Comparison of ENCODE assay signal across 10 cellular contexts in the genomic region with DNA sequence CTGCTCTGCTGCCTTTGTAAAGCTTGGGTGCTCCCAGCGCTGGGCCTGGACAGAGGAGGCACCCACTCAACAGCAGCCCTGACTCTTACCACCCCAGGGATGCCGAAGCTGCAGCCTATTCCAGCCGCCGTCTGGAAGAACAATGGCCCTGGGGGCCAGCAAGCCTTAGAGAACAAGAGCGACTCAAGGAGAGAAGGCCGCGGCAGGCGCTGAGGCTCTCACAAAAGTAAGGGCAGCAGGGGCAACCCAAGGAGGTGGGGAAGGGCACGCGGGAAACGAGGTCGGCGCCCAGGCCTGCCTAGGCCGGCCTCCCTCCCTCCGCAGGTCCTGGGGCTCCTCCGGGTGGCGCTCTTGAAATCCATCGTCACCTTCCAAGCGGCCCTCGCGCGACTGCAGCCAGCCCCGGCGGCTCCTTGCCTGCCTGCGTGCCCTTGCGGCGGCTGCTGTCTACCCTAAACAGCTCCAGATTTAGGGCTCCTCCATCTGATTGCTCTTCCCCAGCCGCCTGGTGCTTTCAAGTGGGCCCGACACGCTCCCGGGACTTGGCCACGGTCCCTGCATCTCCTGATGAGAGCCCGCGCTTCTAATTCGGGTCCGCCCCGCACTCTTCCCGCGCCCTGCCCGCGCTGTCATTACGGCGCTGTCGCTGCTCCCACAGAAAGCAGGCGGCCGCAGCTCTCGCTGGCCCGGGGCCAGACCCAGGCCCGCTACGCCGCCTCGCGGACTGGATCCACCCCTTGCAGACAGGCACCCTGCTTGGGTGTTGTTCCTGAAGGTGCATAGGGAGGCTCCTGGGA.
A peak's percentile ranks its signal among the peaks of the same experiment; 100 is the strongest.
DNase-seq lines count a peak whose midpoint lies in the region; ATAC-seq, FAIRE-seq and TF ChIP-seq lines count a peak whose summit lies in the region.
"Had no signal": no experiment of that assay in that cellular context is flagged by ENCODE, and none has a peak within 500 bp of the region (broad histone marks: within the 10 kb centered on the region; RNA-seq: fewer than 3 reads in every experiment).

No MANE protein-coding gene starts in this region.

- H3K4me3 ChIP-seq in HFF-Myc (replicated peaks; ENCODE audit: low read depth, low read length): peak overlapping the region; percentile 16
- H3K4me3 ChIP-seq in cardiac fibroblast (replicated peaks in 1 of 2; ENCODE audit: low read depth in 2 of 2, low read length in 2 of 2): peak overlapping the region; percentile 36 to 37
- H3K4me3 ChIP-seq in small intestine (ENCODE audit: low read depth in 1 of 2, low read length in 2 of 2): peak overlapping the region in 1 of 2 donors; percentile 14

- 31 to 53% (median 43%) methylated on average over 35 to 53 of the region's 53 CpGs for WGBS in small intestine, 3 donors

- no peak overlapping the region for H3K27ac ChIP-seq in small intestine (ENCODE audit: low read depth in 1 of 2, low read length in 1 of 2)

- H3K9me3 ChIP-seq in small intestine (ENCODE audit: control insufficient read depth, low read depth): no peaks in the 10 kb centered on the region

- FAIRE-seq in small intestine (lab: Jason Lieb, UNC): no peak
- FAIRE-seq: GM18507 had no signal

- TF ChIP-seq CTCF in HFF-Myc (IDR thresholded peaks at IDR 0.05; ENCODE audit: low read depth, low read length, missing control alignments): peak; percentile 17
- no peak for TF ChIP-seq CTCF in cardiac fibroblast (IDR thresholded peaks at IDR 0.05; ENCODE audit: low read depth, low read length)

- ATAC-seq in HG03108 (IDR thresholded peaks at IDR 0.05; ENCODE audit: unreplicated experiment) (no peak), HG03354 (IDR thresholded peaks at IDR 0.05; ENCODE audit: poor library complexity, severe bottlenecking, unreplicated experiment) (no peak), GM18909 (IDR thresholded peaks at IDR 0.05; ENCODE audit: poor library complexity, unreplicated experiment) (no peak)

- no peaks in the 10 kb centered on the region for H3K4me1 ChIP-seq in small intestine (ENCODE audit: control insufficient read depth in 2 of 2, insufficient read depth in 1 of 2, low read depth in 1 of 2, low read length in 1 of 2)

- DNase-seq in HFF-Myc (ENCODE audit: extremely low read depth, low read depth) (no peak), cardiac fibroblast (ENCODE audit: low read depth in 2 of 2) (peak; percentile 30 to 44), iPS-NIHi7 (ENCODE audit: extremely low spot score) (peak; percentile 86), small intestine (peak; percentile 51)
- DNase-seq in activated CD8-positive, alpha-beta memory T cell treated with anti-CD3 and anti-CD28 coated beads for 24 hours: no peak
- DNase-seq: naive B cell had no signal

- H3K27me3 ChIP-seq in small intestine (ENCODE audit: control insufficient read depth in 2 of 2, insufficient read depth in 2 of 2, low read length in 2 of 2): no peaks in the 10 kb centered on the region

- H3K36me3 ChIP-seq in small intestine (ENCODE audit: control insufficient read depth in 2 of 2, insufficient read depth in 2 of 2, low read length in 2 of 2): peaks cover 0 to 5% of the 10 kb centered on the region in 2 donors

Comparison
In these comparisons a context has a peak if more than half of its experiments do, and no peak if none do; other contexts are left out.
1. DNase-seq: peak in cardiac fibroblast (2 of 2), iPS-NIHi7 (single experiment) and small intestine (single experiment); none in HFF-Myc (single experiment) and activated CD8-positive, alpha-beta memory T cell treated with anti-CD3 and anti-CD28 coated beads for 24 hours (single experiment).